9 cellular contexts compared by ENCODE assay signal in the genomic region with DNA sequence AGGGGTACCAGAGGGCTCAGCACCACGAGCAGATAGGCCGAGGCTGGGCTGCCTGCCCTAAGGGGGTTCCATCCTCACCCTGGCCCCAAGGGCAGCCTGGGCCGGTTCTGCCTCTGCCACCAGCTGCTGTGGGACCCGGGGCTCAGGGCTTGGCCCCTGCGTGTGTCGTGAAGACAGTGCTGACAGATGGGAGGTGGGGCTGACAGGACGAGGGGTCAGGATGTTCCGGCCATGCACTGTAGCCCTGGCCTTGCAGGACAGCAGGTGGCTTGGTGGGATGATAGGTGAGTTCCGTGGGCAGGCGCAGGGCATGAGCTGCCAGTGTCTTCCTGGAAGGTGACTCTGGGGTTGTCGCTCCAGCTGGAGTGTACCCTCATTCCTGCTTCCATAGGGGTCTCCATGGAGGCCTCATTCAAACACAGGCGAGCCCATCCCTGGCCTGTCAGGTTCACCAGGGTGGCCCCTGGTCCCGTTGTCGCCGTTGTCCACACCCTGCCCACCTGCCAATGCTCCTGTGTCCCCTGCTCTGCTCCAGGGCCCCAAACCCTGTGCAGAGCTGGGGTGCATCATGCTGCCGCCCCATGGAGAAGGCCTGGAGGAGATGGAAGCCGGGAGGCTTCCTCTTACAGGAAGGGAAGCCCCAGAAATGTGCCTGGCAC. TPM values are rescaled to one million over a fixed set of nuclear protein-coding genes. Genes with fewer than 3 reads are reported as not detected.
DNase-seq lines count a peak whose midpoint lies in the region; ATAC-seq and TF ChIP-seq lines count a peak whose summit lies in the region.
"Had no signal": no experiment of that assay in that cellular context is flagged by ENCODE, and none has a peak within 500 bp of the region (broad histone marks: within the 10 kb centered on the region; RNA-seq: fewer than 3 reads in every experiment).

No MANE protein-coding gene starts in this region.

- WGBS in esophagus muscularis mucosa, result 60% methylated on average over 8 of the region's 17 CpGs
- WGBS in prostate gland, result 60% methylated on average over 17 of the region's 17 CpGs

- TF ChIP-seq CTCF in Peyer's patch (IDR thresholded peaks at IDR 0.05), result no peak
- TF ChIP-seq CTCF in esophagus muscularis mucosa (IDR thresholded peaks at IDR 0.05), result no peak
- TF ChIP-seq CTCF in prostate gland (IDR thresholded peaks at IDR 0.05), result no peak

- intact Hi-C loops in esophagus muscularis mucosa (cut with DNase I) (loop anchor here (5.0 kb wide), 1 partner anchor 56 kb away; the partner anchor contains the start of gene WDR45B), prostate gland (cut with DNase I) (no loop called here)

- peak overlapping the region; percentile 90 to 100 (median 99) for H3K4me2 ChIP-seq in BLaER1 treated with 17β-estradiol and CSF1 and Interleukin-3, amounts not matched to agents 10 nM and 100 nM

- no peaks in the 10 kb centered on the region for H3K27me3 ChIP-seq in BLaER1 treated with 17β-estradiol and CSF1 and Interleukin-3, amounts not matched to agents 10 nM and 100 nM
- H3K27me3 ChIP-seq in Peyer's patch (no peaks in the 10 kb centered on the region), esophagus muscularis mucosa (no peaks in the 10 kb centered on the region), prostate gland (replicated peaks; ENCODE audit: insufficient read depth) (no peaks in the 10 kb centered on the region)
- H3K27me3 ChIP-seq: foreskin keratinocyte had no signal

- H4K20me1 ChIP-seq in BLaER1 treated with 17β-estradiol and CSF1 and Interleukin-3, amounts not matched to agents 10 nM and 100 nM, result 0 out of 22 replicates have a peak, but pooled peaks cover 0 to 4% (median 0%) of the 10 kb centered on the region in 11 experiments

- TF ChIP-seq POLR2A in Peyer's patch (IDR thresholded peaks at IDR 0.05) (no peak), esophagus muscularis mucosa (IDR thresholded peaks at IDR 0.05; ENCODE audit: low read depth) (no peak), prostate gland (IDR thresholded peaks at IDR 0.05) (no peak)

- DNase-seq in Peyer's patch (no peak), esophagus muscularis mucosa (ENCODE audit: extremely low spot score) (no peak), prostate gland (ENCODE audit: low spot score) (no peak), NCI-H128 (lab: John Stamatoyannopoulos, UW; ENCODE audit: unreplicated experiment) (no peak), NCI-H146 treated with DMSO at 0.1 percent for 48 hours (lab: John Stamatoyannopoulos, UW; ENCODE audit: unreplicated experiment) (no peak)
- DNase-seq in activated CD4-positive, alpha-beta T cell treated with anti-CD3 and anti-CD28 coated beads, Interleukin-2, amount 50 U/mL, for 4 hours, result no peak
- DNase-seq: foreskin keratinocyte had no signal

- H3K27ac ChIP-seq in BLaER1 treated with 17β-estradiol and CSF1 and Interleukin-3, amounts not matched to agents 10 nM and 100 nM, result peak overlapping the region; percentile 79 to 99 (median 97); a peak in 21 of 22 replicates
- H3K27ac ChIP-seq in Peyer's patch, result peak overlapping the region; percentile 75 to 93 (median 88)
- peak overlapping the region; percentile 87 to 96 (median 89) for H3K27ac ChIP-seq in esophagus muscularis mucosa (replicated peaks in 1 of 4)
- peak overlapping the region; percentile 95 to 96 for H3K27ac ChIP-seq in prostate gland
- H3K27ac ChIP-seq: foreskin keratinocyte had no signal

- H3K4me1 ChIP-seq in BLaER1 treated with 17β-estradiol and CSF1 and Interleukin-3, amounts not matched to agents 10 nM and 100 nM, result peaks cover 93 to 96% (median 95%) of the 10 kb centered on the region in 10 experiments
- peaks cover 7 to 33% (median 17%) of the 10 kb centered on the region in 4 donors for H3K4me1 ChIP-seq in Peyer's patch
- peaks cover 36 to 54% (median 45%) of the 10 kb centered on the region in 4 donors for H3K4me1 ChIP-seq in esophagus muscularis mucosa
- H3K4me1 ChIP-seq in prostate gland (replicated peaks), result peaks cover 11% of the 10 kb centered on the region
- H3K4me1 ChIP-seq: foreskin keratinocyte had no signal

- peak overlapping the region; percentile 77 to 89 (median 83) for H3K9ac ChIP-seq in BLaER1 treated with 17β-estradiol and CSF1 and Interleukin-3, amounts not matched to agents 10 nM and 100 nM

- H3K9me3 ChIP-seq in BLaER1 treated with 17β-estradiol and CSF1 and Interleukin-3, amounts not matched to agents 10 nM and 100 nM (replicated peaks in 1 of 11), result no peaks in the 10 kb centered on the region
- H3K9me3 ChIP-seq in Peyer's patch (no peaks in the 10 kb centered on the region), esophagus muscularis mucosa (no peaks in the 10 kb centered on the region), prostate gland (no peaks in the 10 kb centered on the region)

- ATAC-seq in GM19351 (IDR thresholded peaks at IDR 0.05; ENCODE audit: unreplicated experiment), result no peak
- ATAC-seq: foreskin keratinocyte had no signal

- TF ChIP-seq EP300 in esophagus muscularis mucosa (IDR thresholded peaks at IDR 0.05), result no peak

- peaks cover 33 to 63% (median 50%) of the 10 kb centered on the region in 11 experiments for H3K36me3 ChIP-seq in BLaER1 treated with 17β-estradiol and CSF1 and Interleukin-3, amounts not matched to agents 10 nM and 100 nM
- H3K36me3 ChIP-seq in Peyer's patch (peaks cover 0 to 26% (median 0%) of the 10 kb centered on the region in 3 donors), esophagus muscularis mucosa (peaks cover 13 to 37% (median 30%) of the 10 kb centered on the region in 4 donors), prostate gland (peaks cover 0 to 14% of the 10 kb centered on the region in 2 donors)

- H3K4me3 ChIP-seq in BLaER1 treated with 17β-estradiol and CSF1 and Interleukin-3, amounts not matched to agents 10 nM and 100 nM, result peak overlapping the region in 5 of 10 experiments; percentile 9 to 29 (median 18); a peak in 7 of 20 replicates
- H3K4me3 ChIP-seq in Peyer's patch, result no peak overlapping the region
- H3K4me3 ChIP-seq in esophagus muscularis mucosa, result no peak overlapping the region
- no peak overlapping the region for H3K4me3 ChIP-seq in prostate gland

RNA-seq across cellular contexts. Expression of gene WDR45B, which starts 57.2 kb away (rescaled TPM):
- 10 to 100 TPM; 68.8 to 90.0 (median 77.2) TPM for total RNA-seq in Peyer's patch
- 10 to 100 TPM; 57.3 to 81.4 (median 74.4) TPM for total RNA-seq in esophagus muscularis mucosa
- total RNA-seq in prostate gland, result 100 to 1,000 TPM in 1 of 2 donors, 10 to 100 TPM in 1; 97.8 to 146 TPM
